In genomic region chr22:42452916-42453315, GRCh38 we compare ENCODE assay signal across 36 cellular contexts. TPM values are rescaled to one million over a fixed set of nuclear protein-coding genes. Genes with fewer than 3 reads are reported as not detected.
"Had no signal": no experiment of that assay in that cellular context is flagged by ENCODE, and none has a peak within 500 bp of the region (broad histone marks: within the 10 kb centered on the region; RNA-seq: fewer than 3 reads in every experiment).

No MANE protein-coding gene starts in this region.

- H3K4me2 ChIP-seq: SK-N-SH had no signal

- H3K27me3 Mint-ChIP-seq: activated naive CD4-positive, alpha-beta T cell treated with anti-CD3 and anti-CD28 coated beads, Interleukin-2, amount 50 U/mL, for 24 hours had no signal

- H3K4me3 ChIP-seq: adrenal gland, Peyer's patch, SJSA1 had no signal

- ATAC-seq: activated CD4-positive, alpha-beta T cell treated with anti-CD3 and anti-CD28 coated beads for 36 hours; activated CD4-positive, CD25-positive, alpha-beta regulatory T cell treated with anti-CD3 and anti-CD28 coated beads, Interleukin-2, amount 50 U/mL, for 24 hours; activated CD8-positive, alpha-beta T cell treated with anti-CD3 and anti-CD28 coated beads, Interleukin-2, amount 10 ng/mL, durations not matched to agents 7 days and 5 days; WTC11 had no signal

- H3K27me3 ChIP-seq: adrenal gland, Peyer's patch had no signal

- H3K36me3 ChIP-seq: adrenal gland, Peyer's patch, SJSA1 had no signal

- H3K27ac ChIP-seq: adrenal gland, Peyer's patch, SJSA1 had no signal

- H3K4me1 ChIP-seq: adrenal gland, Peyer's patch, SJSA1 had no signal

- H3K9ac ChIP-seq: SK-N-SH had no signal

- H3K9me3 ChIP-seq: adrenal gland, Peyer's patch, SJSA1, SK-N-SH had no signal

- H3K27ac Mint-ChIP-seq: activated CD4-positive, alpha-beta T cell treated with anti-CD3 and anti-CD28 coated beads for 36 hours; activated CD4-positive, alpha-beta T cell treated with anti-CD3 and anti-CD28 coated beads, Interleukin-2, amount 10 ng/mL, durations not matched to agents 7 days and 5 days; activated CD8-positive, alpha-beta T cell treated with anti-CD3 and anti-CD28 coated beads, Interleukin-2, amount 10 ng/mL, durations not matched to agents 7 days and 5 days; activated naive CD4-positive, alpha-beta T cell treated with anti-CD3 and anti-CD28 coated beads, Interleukin-2, amount 50 U/mL, for 24 hours; activated T-cell treated with anti-CD3 and anti-CD28 coated beads, Interleukin-2, amount 50 U/mL, for 24 hours; activated T-helper 2 cell treated with anti-CD3 and anti-CD28 coated beads, Interferon-gamma antibody, Interleukin-2, Interleukin-4, amounts not matched to agents 10 μg/mL and 5 μg/mL and 100 μg/mL, durations not matched to agents 14 hours and 24 hours and 36 hours; brain; T-helper 1 cell treated with Interleukin-12 subunit alpha and Interleukin-12 subunit beta and Interleukin-4 antibody, amounts not matched to agents 30 μg/mL and 1 μg/mL, for 36 hours; T-helper 2 cell treated with Interferon-gamma antibody and Interleukin-4, amounts not matched to agents 5 μg/mL and 100 μg/mL, for 36 hours; WTC11 had no signal

- DNase-seq: activated CD4-positive, alpha-beta T cell treated with anti-CD3 and anti-CD28 coated beads for 36 hours; activated CD4-positive, alpha-beta T cell treated with anti-CD3 and anti-CD28 coated beads, Interleukin-2, amount 10 ng/mL, durations not matched to agents 7 days and 5 days; activated CD4-positive, alpha-beta T cell treated with anti-CD3 and anti-CD28 coated beads, Interleukin-2, amount 50 U/mL, for 48 hours; activated CD8-positive, alpha-beta T cell treated with anti-CD3 and anti-CD28 coated beads, Interleukin-2, amount 10 ng/mL, durations not matched to agents 7 days and 5 days; activated gamma-delta T cell; activated naive CD4-positive, alpha-beta T cell treated with Interleukin-2 at 50 U/mL for 16 hours; activated T-cell treated with anti-CD3 and anti-CD28 coated beads, Interleukin-2, amount 50 U/mL, for 24 hours; adrenal gland; caudate nucleus; cerebellar nuclear complex; KG1; MM.1S; MV-4-11; NCI-H1092; NCI-H1436 treated with DMSO at 0.1 percent for 48 hours; NCI-H1694 treated with DMSO at 0.1 percent for 48 hours; NCI-H2029; NCI-H2107; NCI-H2171 treated with DMSO at 0.1 percent for 48 hours; NCI-H2227 treated with DMSO at 0.1 percent for 48 hours; NCI-H446 treated with DMSO at 0.1 percent for 48 hours; NCI-H524; Peyer's patch; RPMI8226; SHP77 treated with DMSO at 0.1 percent for 48 hours; SK-N-SH had no signal

- H3K4me1 Mint-ChIP-seq: activated CD4-positive, alpha-beta T cell treated with anti-CD3 and anti-CD28 coated beads for 36 hours; activated CD4-positive, alpha-beta T cell treated with anti-CD3 and anti-CD28 coated beads, Interleukin-2, amount 10 ng/mL, durations not matched to agents 7 days and 5 days; activated naive CD4-positive, alpha-beta T cell treated with anti-CD3 and anti-CD28 coated beads, Interleukin-2, amount 50 U/mL, for 24 hours; brain; WTC11 had no signal

- H3K36me3 Mint-ChIP-seq: activated naive CD4-positive, alpha-beta T cell treated with anti-CD3 and anti-CD28 coated beads, Interleukin-2, amount 50 U/mL, for 24 hours; brain; WTC11 had no signal

- H3K4me3 Mint-ChIP-seq: activated CD4-positive, alpha-beta T cell treated with anti-CD3 and anti-CD28 coated beads for 36 hours; activated CD4-positive, alpha-beta T cell treated with anti-CD3 and anti-CD28 coated beads, Interleukin-2, amount 10 ng/mL, durations not matched to agents 7 days and 5 days; activated CD8-positive, alpha-beta T cell treated with anti-CD3 and anti-CD28 coated beads, Interleukin-2, amount 10 ng/mL, durations not matched to agents 7 days and 5 days; activated naive CD4-positive, alpha-beta T cell treated with anti-CD3 and anti-CD28 coated beads, Interleukin-2, amount 50 U/mL, for 24 hours; activated T-cell treated with anti-CD3 and anti-CD28 coated beads, Interleukin-2, amount 50 U/mL, for 24 hours; brain; T-helper 1 cell treated with Interleukin-12 subunit alpha and Interleukin-12 subunit beta and Interleukin-4 antibody, amounts not matched to agents 30 μg/mL and 1 μg/mL, for 36 hours; T-helper 2 cell treated with Interferon-gamma antibody and Interleukin-4, amounts not matched to agents 5 μg/mL and 100 μg/mL, for 36 hours; WTC11 had no signal

- H3K9me3 Mint-ChIP-seq: activated CD4-positive, alpha-beta T cell treated with anti-CD3 and anti-CD28 coated beads, Interleukin-2, amount 10 ng/mL, durations not matched to agents 7 days and 5 days; activated naive CD4-positive, alpha-beta T cell treated with anti-CD3 and anti-CD28 coated beads, Interleukin-2, amount 50 U/mL, for 24 hours; activated T-cell treated with anti-CD3 and anti-CD28 coated beads, Interleukin-2, amount 50 U/mL, for 24 hours; activated T-helper 2 cell treated with anti-CD3 and anti-CD28 coated beads, Interferon-gamma antibody, Interleukin-2, Interleukin-4, amounts not matched to agents 10 μg/mL and 5 μg/mL and 100 μg/mL, durations not matched to agents 14 hours and 24 hours and 36 hours; T-helper 1 cell treated with Interleukin-12 subunit alpha and Interleukin-12 subunit beta and Interleukin-4 antibody, amounts not matched to agents 30 μg/mL and 1 μg/mL, for 36 hours; T-helper 2 cell treated with Interferon-gamma antibody and Interleukin-4, amounts not matched to agents 5 μg/mL and 100 μg/mL, for 36 hours; WTC11 had no signal

RNA-seq across cellular contexts. Expression of gene NFAM1, which starts 20.7 kb away (rescaled TPM):
- total RNA-seq: bronchial epithelial cell, LHCN-M2, SJSA1 had no signal
